Comparison of ENCODE assay signal across 27 cellular contexts in genomic region chr1:17670587-17671313, GRCh38.
"Had no signal": no experiment of that assay in that cellular context is flagged by ENCODE, and none has a peak within 500 bp of the region (broad histone marks: within the 10 kb centered on the region; RNA-seq: fewer than 3 reads in every experiment).

No MANE protein-coding gene starts in this region.

- H3K36me3 Mint-ChIP-seq: activated naive CD8-positive, alpha-beta T cell; memory B cell; stimulated activated naive B cell treated with anti-CD40 and anti-IgM and Interleukin-4, amounts not matched to agents 10 μg/mL and 1 μg/mL and 100 μg/mL, for 72 hours had no signal

- H3K4me1 ChIP-seq: uterus had no signal

- H3K27me3 ChIP-seq: esophagus muscularis mucosa, sigmoid colon, uterus had no signal

- ATAC-seq: activated CD4-positive, alpha-beta T cell treated with anti-CD3 and anti-CD28 coated beads for 36 hours had no signal

- H3K4me3 ChIP-seq: esophagus muscularis mucosa, sigmoid colon, smooth muscle cell, uterus had no signal

- H3K27ac ChIP-seq: uterus had no signal

- H3K9me3 ChIP-seq: esophagus muscularis mucosa, sigmoid colon, uterus had no signal

- H3K36me3 ChIP-seq: uterus had no signal

- H3K27me3 Mint-ChIP-seq: activated B cell treated with CpG ODN at 0.5 μM for 24 hours; activated CD4-positive, alpha-beta T cell treated with anti-CD3 and anti-CD28 coated beads for 36 hours had no signal

- H3K9me3 Mint-ChIP-seq: activated B cell treated with CpG ODN at 0.5 μM for 24 hours; activated T-cell treated with anti-CD3 and anti-CD28 coated beads, Interleukin-2, amount 50 U/mL, for 24 hours; activated T-helper 2 cell treated with anti-CD3 and anti-CD28 coated beads, Interferon-gamma antibody, Interleukin-2, Interleukin-4, amounts not matched to agents 10 μg/mL and 5 μg/mL and 100 μg/mL, durations not matched to agents 14 hours and 24 hours and 36 hours; nephron had no signal

- H3K4me1 Mint-ChIP-seq: activated CD4-positive, alpha-beta T cell treated with anti-CD3 and anti-CD28 coated beads for 36 hours; stimulated activated naive B cell treated with anti-CD40 and anti-IgM and Interleukin-4, amounts not matched to agents 10 μg/mL and 1 μg/mL and 100 μg/mL, for 72 hours had no signal

- H3K4me3 Mint-ChIP-seq: activated B cell treated with CpG ODN at 0.5 μM for 24 hours; activated CD4-positive, alpha-beta T cell treated with anti-CD3 and anti-CD28 coated beads for 36 hours; activated naive CD8-positive, alpha-beta T cell; activated T-cell treated with anti-CD3 and anti-CD28 coated beads, Interleukin-2, amount 50 U/mL, for 24 hours; memory B cell; nephron; stimulated activated naive B cell treated with anti-CD40 and anti-IgM and Interleukin-4, amounts not matched to agents 10 μg/mL and 1 μg/mL and 100 μg/mL, for 72 hours had no signal

- H3K27ac Mint-ChIP-seq: activated B cell treated with CpG ODN at 0.5 μM for 24 hours; activated CD4-positive, alpha-beta T cell treated with anti-CD3 and anti-CD28 coated beads for 36 hours; activated naive CD8-positive, alpha-beta T cell; activated T-cell treated with anti-CD3 and anti-CD28 coated beads, Interleukin-2, amount 50 U/mL, for 24 hours; activated T-helper 2 cell treated with anti-CD3 and anti-CD28 coated beads, Interferon-gamma antibody, Interleukin-2, Interleukin-4, amounts not matched to agents 10 μg/mL and 5 μg/mL and 100 μg/mL, durations not matched to agents 14 hours and 24 hours and 36 hours; nephron; stimulated activated naive B cell treated with anti-CD40 and anti-IgM and Interleukin-4, amounts not matched to agents 10 μg/mL and 1 μg/mL and 100 μg/mL, for 72 hours had no signal

- DNase-seq: activated B cell treated with CpG ODN at 0.5 μM for 24 hours; activated CD4-positive, alpha-beta T cell treated with anti-CD3 and anti-CD28 coated beads for 36 hours; activated CD4-positive, alpha-beta T cell treated with anti-CD3 and anti-CD28 coated beads, Interleukin-2, amount 50 U/mL, for 4 hours; activated CD8-positive, alpha-beta memory T cell treated with anti-CD3 and anti-CD28 coated beads for 24 hours; activated CD8-positive, alpha-beta memory T cell treated with anti-CD3 and anti-CD28 coated beads, Interleukin-2, amount 50 U/mL, for 4 hours; activated naive CD4-positive, alpha-beta T cell; activated T-cell treated with anti-CD3 and anti-CD28 coated beads, Interleukin-2, amount 50 U/mL, for 24 hours; amniotic stem cell; cortex of kidney; effector CD8-positive, alpha-beta T cell; hippocampal formation; posterior cingulate gyrus; sigmoid colon; stimulated activated CD4-positive, alpha-beta T cell treated with anti-CD3 and anti-CD28 coated beads, Interleukin-15, amount 100 ng/mL, for 24 hours; stimulated activated CD4-positive, alpha-beta T cell treated with anti-CD3 and anti-CD28 coated beads, Interleukin-2, amount 100 ng/mL, for 48 hours; stimulated activated CD8-positive, alpha-beta memory T cell treated with anti-CD3 and anti-CD28 coated beads, Interleukin-4, amount 100 ng/mL, for 48 hours; stimulated activated naive B cell treated with anti-CD40 and anti-IgM and Interleukin-4, amounts not matched to agents 10 μg/mL and 1 μg/mL and 100 μg/mL, for 72 hours; T-helper 1 cell; T-helper 9 cell; trophoblast cell; uterus had no signal
